9 cellular contexts compared by ENCODE assay signal in the genomic region with DNA sequence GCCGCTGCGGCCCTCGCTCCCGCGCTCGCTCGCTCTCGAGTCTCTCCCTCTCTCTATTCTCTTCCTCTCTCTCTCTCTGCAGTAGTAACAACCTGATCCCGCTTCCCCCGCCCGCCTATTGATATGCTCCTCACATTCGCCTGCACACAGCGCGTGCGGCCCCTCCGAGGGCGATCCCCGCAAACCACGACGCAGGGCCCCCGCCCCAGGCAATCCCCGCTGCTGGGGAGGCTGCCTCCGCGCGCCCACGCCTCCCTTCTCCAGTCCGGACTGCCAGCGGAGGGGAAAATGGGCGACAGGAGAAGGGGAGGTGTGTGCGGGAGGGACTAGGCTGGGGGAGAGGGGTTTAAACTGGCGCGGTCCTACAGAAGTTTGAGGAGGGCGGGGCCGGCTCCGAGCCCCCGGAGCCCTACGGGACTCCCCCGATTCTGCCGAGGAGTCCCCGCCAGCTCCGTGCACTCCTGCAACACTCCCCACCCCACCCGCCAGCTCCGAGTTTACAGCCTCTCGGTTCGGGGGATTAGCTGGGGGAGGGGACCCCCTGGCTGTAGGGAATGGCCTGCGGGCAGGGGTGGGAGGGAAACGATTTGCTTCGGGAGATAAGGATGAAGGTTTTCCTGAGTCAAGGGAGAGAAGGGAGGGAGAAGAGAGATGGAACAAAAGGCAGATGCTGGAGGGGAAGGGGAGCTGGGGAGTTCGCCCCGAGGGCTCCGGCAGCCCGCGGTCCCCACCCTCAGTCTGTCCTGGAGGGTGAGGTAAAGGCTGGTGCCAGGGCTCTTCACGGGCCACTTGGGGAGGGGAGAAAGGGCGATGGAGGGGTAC.
DNase-seq lines count a peak whose midpoint lies in the region; TF ChIP-seq lines count a peak whose summit lies in the region.
"Had no signal": no experiment of that assay in that cellular context is flagged by ENCODE, and none has a peak within 500 bp of the region (broad histone marks: within the 10 kb centered on the region; RNA-seq: fewer than 3 reads in every experiment).

No MANE protein-coding gene starts in this region.

- H3K27me3 ChIP-seq in testis (no peaks in the 10 kb centered on the region), brain microvascular endothelial cell (replicated peaks) (peaks cover 62% of the 10 kb centered on the region)

- no peak overlapping the region for H3K27ac Mint-ChIP-seq in activated naive CD4-positive, alpha-beta T cell treated with anti-CD3 and anti-CD28 coated beads, Interleukin-2, amount 50 U/mL, for 24 hours

- peak overlapping the region; percentile 18 to 48 for H3K4me3 ChIP-seq in testis
- no peak overlapping the region for H3K4me3 ChIP-seq in brain microvascular endothelial cell (ENCODE audit: low read depth, low read length)

- peaks cover 20% of the 10 kb centered on the region for H3K4me1 Mint-ChIP-seq in activated naive CD4-positive, alpha-beta T cell treated with anti-CD3 and anti-CD28 coated beads, Interleukin-2, amount 50 U/mL, for 24 hours

- DNase-seq in activated CD4-positive, alpha-beta T cell treated with anti-CD3 and anti-CD28 coated beads for 48 hours = peak; percentile 28
- DNase-seq in activated CD4-positive, alpha-beta T cell treated with anti-CD3 and anti-CD28 coated beads, Interleukin-2, amount 50 U/mL, for 4 hours = no peak
- DNase-seq in left kidney (ENCODE audit: low read depth, low spot score) (peak; percentile 58), testis (peak; percentile 36), brain microvascular endothelial cell (no peak), activated gamma-delta T cell treated with Interleukin-2 at 50 U/mL for 16 hours (no peak)
- no peak for DNase-seq in activated CD4-positive, alpha-beta T cell treated with anti-CD3 and anti-CD28 coated beads, Interleukin-2, amount 50 U/mL, for 1 hour
- DNase-seq: NCI-H510A had no signal

- no peak for TF ChIP-seq POLR2A in testis (IDR thresholded peaks at IDR 0.05)

- no peak for TF ChIP-seq CTCF in testis (IDR thresholded peaks at IDR 0.05)
- TF ChIP-seq CTCF in brain microvascular endothelial cell (IDR thresholded peaks at IDR 0.05; ENCODE audit: low read depth, low read length, missing control alignments) = no peak

- H3K9me3 ChIP-seq in testis = no peaks in the 10 kb centered on the region

- H3K27ac ChIP-seq in testis (no peak overlapping the region), brain microvascular endothelial cell (no peak overlapping the region)

- no peaks in the 10 kb centered on the region for H3K9me3 Mint-ChIP-seq in activated naive CD4-positive, alpha-beta T cell treated with anti-CD3 and anti-CD28 coated beads, Interleukin-2, amount 50 U/mL, for 24 hours

- WGBS in testis, 2 donors = 0 to 1% methylated on average over 44 to 52 of the region's 55 CpGs

- intact Hi-C loops in testis (cut with DNase I; ENCODE audit: low total_unique reads) = no loop called here

- no peaks in the 10 kb centered on the region for H3K36me3 Mint-ChIP-seq in activated naive CD4-positive, alpha-beta T cell treated with anti-CD3 and anti-CD28 coated beads, Interleukin-2, amount 50 U/mL, for 24 hours

- H3K4me1 ChIP-seq in testis = peaks cover 21% of the 10 kb centered on the region

- in situ Hi-C loops in brain microvascular endothelial cell (cut with HindIII; ENCODE audit: low pct_ligation_motif_present, low sequenced_read_pairs) = no loop called here

- no peaks in the 10 kb centered on the region for H3K36me3 ChIP-seq in testis (ENCODE audit: low read depth, missing control alignments)
- no peaks in the 10 kb centered on the region for H3K36me3 ChIP-seq in brain microvascular endothelial cell (replicated peaks)

- peak overlapping the region; percentile 74 for H3K4me3 Mint-ChIP-seq in activated naive CD4-positive, alpha-beta T cell treated with anti-CD3 and anti-CD28 coated beads, Interleukin-2, amount 50 U/mL, for 24 hours

- peaks cover 44% of the 10 kb centered on the region for H3K27me3 Mint-ChIP-seq in activated naive CD4-positive, alpha-beta T cell treated with anti-CD3 and anti-CD28 coated beads, Interleukin-2, amount 50 U/mL, for 24 hours

Comparison
In these comparisons a context has a peak if more than half of its experiments do, and no peak if none do; other contexts are left out.
1. DNase-seq: peak in activated CD4-positive, alpha-beta T cell treated with anti-CD3 and anti-CD28 coated beads for 48 hours (single experiment), left kidney (single experiment) and testis (single experiment); none in activated CD4-positive, alpha-beta T cell treated with anti-CD3 and anti-CD28 coated beads, Interleukin-2, amount 50 U/mL, for 4 hours (0 of 2), brain microvascular endothelial cell (single experiment), activated gamma-delta T cell treated with Interleukin-2 at 50 U/mL for 16 hours (single experiment) and activated CD4-positive, alpha-beta T cell treated with anti-CD3 and anti-CD28 coated beads, Interleukin-2, amount 50 U/mL, for 1 hour (single experiment).